Comparison of ENCODE assay signal across 23 cellular contexts in the genomic region with DNA sequence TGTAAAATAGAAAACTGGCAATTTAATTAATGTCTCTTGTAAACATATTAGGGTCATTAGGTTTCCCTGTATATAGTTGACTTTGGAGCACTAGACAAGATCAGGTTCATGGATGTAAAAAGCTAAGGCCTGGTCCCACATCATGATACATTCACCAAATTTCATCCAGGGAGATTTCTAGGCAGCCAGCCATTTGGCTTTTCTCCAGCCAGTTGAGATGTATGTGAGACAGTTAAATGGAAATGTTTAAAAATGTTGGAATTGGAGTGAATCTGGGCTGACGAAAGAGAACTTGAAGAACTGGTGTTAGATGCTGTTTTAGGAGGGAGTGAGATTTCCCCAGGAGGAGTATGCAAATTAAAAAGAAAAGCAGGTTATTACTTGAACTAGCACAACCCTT. TPM values are rescaled to one million over a fixed set of nuclear protein-coding genes. Genes with fewer than 3 reads are reported as not detected.
DNase-seq lines count a peak whose midpoint lies in the region; TF ChIP-seq lines count a peak whose summit lies in the region.
"Had no signal": no experiment of that assay in that cellular context is flagged by ENCODE, and none has a peak within 500 bp of the region (broad histone marks: within the 10 kb centered on the region; RNA-seq: fewer than 3 reads in every experiment).

No MANE protein-coding gene starts in this region.

- H3K36me3 ChIP-seq in MG63: no peaks in the 10 kb centered on the region
- H3K36me3 ChIP-seq: heart right ventricle had no signal

- DNase-seq in EL (peak; percentile 31), MG63 (peak; percentile 16), astrocyte of the spinal cord (ENCODE audit: low read depth, low spot score) (peak; percentile 20), foreskin fibroblast (peak; percentile 42 to 74), NCI-H2227 (lab: John Stamatoyannopoulos, UW; ENCODE audit: unreplicated experiment) (no peak), HPDE6-E6E7 (ENCODE audit: extremely low spot score) (no peak), OCI-M1 (lab: John Stamatoyannopoulos, UW) (no peak)
- DNase-seq: activated CD4-positive, alpha-beta memory T cell treated with anti-CD3 and anti-CD28 coated beads, Interleukin-2, amount 10 ng/mL, durations not matched to agents 7 days and 5 days; activated naive CD4-positive, alpha-beta T cell; CD8-positive, alpha-beta memory T cell; cerebellar nuclear complex; effector memory CD8-positive, alpha-beta T cell; H9; heart right ventricle; left ventricle myocardium superior; mucosa of descending colon; NCI-H1417; NCI-H2171 treated with DMSO at 0.1 percent for 48 hours; NCI-H774; stimulated activated CD4-positive, alpha-beta T cell treated with anti-CD3 and anti-CD28 coated beads, Interleukin-1b, Interleukin-23, amount 100 ng/mL, for 48 hours; stimulated activated naive B cell treated with anti-CD40 and anti-IgM and Interleukin-4, amounts not matched to agents 10 μg/mL and 1 μg/mL and 100 μg/mL, for 72 hours had no signal

- TF ChIP-seq CTCF in astrocyte of the spinal cord (IDR thresholded peaks at IDR 0.05; ENCODE audit: low read depth, low read length): no peak
- TF ChIP-seq CTCF in foreskin fibroblast (IDR thresholded peaks at IDR 0.05; ENCODE audit: low read depth, low read length): no peak

- in situ Hi-C loops in astrocyte of the spinal cord (cut with HindIII; ENCODE audit: low sequenced_read_pairs): no loop called here

- H3K4me3 ChIP-seq in MG63 (no peak overlapping the region), astrocyte of the spinal cord (ENCODE audit: low read depth, low read length) (no peak overlapping the region), foreskin fibroblast (ENCODE audit: low read depth in 1 of 2, low read length in 2 of 2) (no peak overlapping the region)
- H3K4me3 ChIP-seq: heart right ventricle, mucosa of descending colon had no signal

- no peaks in the 10 kb centered on the region for H3K9me3 ChIP-seq in MG63
- H3K9me3 ChIP-seq: mucosa of descending colon had no signal

- no peaks in the 10 kb centered on the region for H3K27me3 ChIP-seq in MG63
- H3K27me3 ChIP-seq: heart right ventricle had no signal

RNA-seq across cellular contexts. Expression of gene CLEC14A, which starts 41.8 kb away (rescaled TPM):
- total RNA-seq in MG63 (2014; rRNA removed; shearing (Covaris generic); ENCODE audit: low replicate concordance): not detected in 2 replicates
- total RNA-seq: activated CD4-positive, alpha-beta memory T cell treated with anti-CD3 and anti-CD28 coated beads, Interleukin-2, amount 10 ng/mL, durations not matched to agents 7 days and 5 days; CD8-positive, alpha-beta memory T cell; H9; HT1080; RPMI7951 had no signal

Comparison
In these comparisons a context has a peak if more than half of its experiments do, and no peak if none do; other contexts are left out.
1. DNase-seq: peak in EL (single experiment), MG63 (single experiment), astrocyte of the spinal cord (single experiment) and foreskin fibroblast (2 of 2); none in NCI-H2227 (single experiment), HPDE6-E6E7 (single experiment) and OCI-M1 (single experiment).